10 cellular contexts compared by ENCODE assay signal in genomic region chr5:160873560-160874200, GRCh38. TPM values are rescaled to one million over a fixed set of nuclear protein-coding genes. Genes with fewer than 3 reads are reported as not detected.
DNase-seq lines count a peak whose midpoint lies in the region; TF ChIP-seq lines count a peak whose summit lies in the region.
"Not testable (repeated sequence)": the region's sequence is repeated elsewhere in the genome, so short reads cannot be mapped to it uniquely, and the experiment has no call there.
"Had no signal": no experiment of that assay in that cellular context is flagged by ENCODE, and none has a peak within 500 bp of the region (broad histone marks: within the 10 kb centered on the region; RNA-seq: fewer than 3 reads in every experiment).

No MANE protein-coding gene starts in this region.

- not testable (repeated sequence) for H3K36me3 ChIP-seq in HUES6 (ENCODE audit: control insufficient read depth, insufficient read depth, low read length); mammary epithelial cell (ENCODE audit: insufficient read depth, low read length); iPS-20b (ENCODE audit: insufficient read depth, low read depth, low read length)

- intact Hi-C loops in Calu3 (cut with micrococcal nuclease; ENCODE audit: unreplicated experiment); mammary epithelial cell (cut with micrococcal nuclease): not testable (repeated sequence)

- not testable (repeated sequence) for H3K27me3 ChIP-seq in HUES6 (ENCODE audit: control insufficient read depth, insufficient read depth, low read length); mammary epithelial cell (ENCODE audit: insufficient read depth, low read length); iPS-20b (ENCODE audit: insufficient read depth, low read length)

- WGBS in mammary epithelial cell (ENCODE audit: low coverage, missing lambda C conversion rate), result 54% methylated on average over 8 of the region's 21 CpGs

- not testable (repeated sequence) for H3K4me2 ChIP-seq in mammary epithelial cell (ENCODE audit: insufficient read depth, low read depth, low read length)

- in situ Hi-C loops in mammary epithelial cell (cut with MboI; ENCODE audit: low sequenced_read_pairs in 2 of 2), result not testable (repeated sequence)

- CTCF ChIA-PET in Calu3 (lab: Charles Lee); mammary epithelial cell (lab: Charles Lee; ENCODE audit: low non-redundant PET): not testable (repeated sequence)

- H3K4me3 ChIP-seq in HUES6 (ENCODE audit: low read depth, low read length) (peak overlapping the region; percentile 74), iPS-20b (ENCODE audit: low read length) (peak overlapping the region; percentile 75)
- not testable (repeated sequence) for H3K4me3 ChIP-seq in mammary epithelial cell (replicated peaks in 1 of 3; ENCODE audit: insufficient read depth in 1 of 3, low read depth in 2 of 3, low read length in 3 of 3)

- H3K9ac ChIP-seq in HUES6 (ENCODE audit: low read length) (peak overlapping the region; percentile 63), iPS-20b (ENCODE audit: low read depth, low read length) (peak overlapping the region; percentile 65)
- not testable (repeated sequence) for H3K9ac ChIP-seq in mammary epithelial cell (ENCODE audit: insufficient read depth, low read length)

- H3K27ac Mint-ChIP-seq in Calu3 (ENCODE audit: unreplicated experiment), result not testable (repeated sequence)
- H3K27ac Mint-ChIP-seq in glutamatergic neuron (ENCODE audit: unreplicated experiment), result peak overlapping the region; percentile 28
- H3K27ac Mint-ChIP-seq in progenitor cell of endocrine pancreas, result peak overlapping the region; percentile 18

- not testable (repeated sequence) for H3K27ac ChIP-seq in HUES6 (ENCODE audit: low read depth, low read length); mammary epithelial cell (ENCODE audit: insufficient read depth, low read depth, low read length); iPS-20b (ENCODE audit: low read length)

- H3K27me3 Mint-ChIP-seq in Calu3 (ENCODE audit: unreplicated experiment); glutamatergic neuron (ENCODE audit: unreplicated experiment); progenitor cell of endocrine pancreas: not testable (repeated sequence)

- not testable (repeated sequence) for TF ChIP-seq CTCF in Calu3 (IDR thresholded peaks at IDR 0.05; ENCODE audit: unreplicated experiment); mammary epithelial cell (conservative IDR thresholded peaks at IDR 0.05 in 1 of 2, IDR thresholded peaks at IDR 0.05 in 1 of 2; ENCODE audit: extremely low read depth in 1 of 2, insufficient read depth in 1 of 2, low read depth in 1 of 2, low read length in 2 of 2); glutamatergic neuron (IDR thresholded peaks at IDR 0.05; ENCODE audit: partially characterized antibody, unreplicated experiment); progenitor cell of endocrine pancreas (IDR thresholded peaks at IDR 0.05; ENCODE audit: unreplicated experiment)

- H2AFZ ChIP-seq in mammary epithelial cell (ENCODE audit: low read depth, low read length), result peak overlapping the region; percentile 71

- not testable (repeated sequence) for H3K79me2 ChIP-seq in mammary epithelial cell (ENCODE audit: insufficient read depth, low read length)

- H3K4me1 ChIP-seq in HUES6 (ENCODE audit: control insufficient read depth, insufficient read depth, low read length); mammary epithelial cell (ENCODE audit: insufficient read depth, low read length); iPS-20b (ENCODE audit: insufficient read depth, low read length): not testable (repeated sequence)

- H3K4me1 Mint-ChIP-seq in Calu3 (ENCODE audit: low read depth, unreplicated experiment); glutamatergic neuron (ENCODE audit: low read depth, unreplicated experiment): not testable (repeated sequence)
- H3K4me1 Mint-ChIP-seq in progenitor cell of endocrine pancreas (ENCODE audit: low read depth), result peaks cover 12% of the 10 kb centered on the region

- not testable (repeated sequence) for H3K36me3 Mint-ChIP-seq in Calu3 (ENCODE audit: insufficient read depth, unreplicated experiment); glutamatergic neuron (ENCODE audit: unreplicated experiment)
- peaks cover 11% of the 10 kb centered on the region for H3K36me3 Mint-ChIP-seq in progenitor cell of endocrine pancreas (ENCODE audit: insufficient read depth)

- not testable (repeated sequence) for BruUV-seq in Calu3 (replicated peaks; lab: Mats Ljungman, UMichigan); mammary epithelial cell (replicated peaks; lab: Mats Ljungman, UMichigan)

- H3K9me3 ChIP-seq in HUES6 (ENCODE audit: control insufficient read depth, insufficient read depth, low read depth, low read length); mammary epithelial cell (replicated peaks; ENCODE audit: insufficient read depth, low read length); iPS-20b (ENCODE audit: insufficient read depth, low read depth, low read length): not testable (repeated sequence)

- H4K20me1 ChIP-seq in mammary epithelial cell (ENCODE audit: insufficient read depth, low read length), result not testable (repeated sequence)

- DNase-seq in Calu3; mammary epithelial cell; glutamatergic neuron; progenitor cell of endocrine pancreas (ENCODE audit: low spot score, unreplicated experiment): not testable (repeated sequence)
- DNase-seq in mucosa of gallbladder (ENCODE audit: low spot score), result peak; percentile 26

- not testable (repeated sequence) for H3K9me3 Mint-ChIP-seq in Calu3 (ENCODE audit: low read depth, unreplicated experiment); glutamatergic neuron (ENCODE audit: unreplicated experiment)
- peaks cover 16% of the 10 kb centered on the region for H3K9me3 Mint-ChIP-seq in progenitor cell of endocrine pancreas (ENCODE audit: low read depth)

- dilution Hi-C loops in mammary epithelial cell (cut with HindIII; ENCODE audit: low sequenced_read_pairs), result not testable (repeated sequence)

- H3K4me3 Mint-ChIP-seq in Calu3 (ENCODE audit: low read depth, unreplicated experiment) (peak overlapping the region; percentile 69), glutamatergic neuron (ENCODE audit: unreplicated experiment) (peak overlapping the region; percentile 90), progenitor cell of endocrine pancreas (ENCODE audit: low read depth) (peak overlapping the region; percentile 73)

RNA-seq across cellular contexts. Expression of gene ATP10B, which starts 21.7 kb away (rescaled TPM):
- total RNA-seq in Calu3 (2022) (1.4 and 3.7 TPM in 2 replicates), mammary epithelial cell (under 1 TPM in 1 of 2 donors, not detected in 1; 0.33 TPM), glutamatergic neuron (ENCODE audit: unreplicated experiment) (not detected), mucosa of gallbladder (119 TPM), progenitor cell of endocrine pancreas (1.6 and 1.7 TPM in 2 replicates)
- polyA plus RNA-seq in mammary epithelial cell, result not detected
- polyA minus RNA-seq in mammary epithelial cell, result not detected
- total RNA-seq: PC-3 had no signal
- polyA plus RNA-seq: AG04450, CD14-positive monocyte had no signal

Comparison
In these comparisons a context has a peak if more than half of its experiments do, and no peak if none do; other contexts are left out.
1. RNA of gene ATP10B, which starts 21.7 kb away (total RNA-seq): 119 TPM in mucosa of gallbladder (single experiment); 1.6 to 1.7 TPM in progenitor cell of endocrine pancreas, 1.4 to 3.7 TPM in Calu3, 0.33 TPM in mammary epithelial cell and not detected in glutamatergic neuron (single experiment); every median in the first group is over 10 times any median in the second.
2. Peak in every context shown above with its lines, with median percentiles within 50 percentile points of each other: H3K4me3 Mint-ChIP-seq.